8 cellular contexts compared by ENCODE assay signal in the genomic region with DNA sequence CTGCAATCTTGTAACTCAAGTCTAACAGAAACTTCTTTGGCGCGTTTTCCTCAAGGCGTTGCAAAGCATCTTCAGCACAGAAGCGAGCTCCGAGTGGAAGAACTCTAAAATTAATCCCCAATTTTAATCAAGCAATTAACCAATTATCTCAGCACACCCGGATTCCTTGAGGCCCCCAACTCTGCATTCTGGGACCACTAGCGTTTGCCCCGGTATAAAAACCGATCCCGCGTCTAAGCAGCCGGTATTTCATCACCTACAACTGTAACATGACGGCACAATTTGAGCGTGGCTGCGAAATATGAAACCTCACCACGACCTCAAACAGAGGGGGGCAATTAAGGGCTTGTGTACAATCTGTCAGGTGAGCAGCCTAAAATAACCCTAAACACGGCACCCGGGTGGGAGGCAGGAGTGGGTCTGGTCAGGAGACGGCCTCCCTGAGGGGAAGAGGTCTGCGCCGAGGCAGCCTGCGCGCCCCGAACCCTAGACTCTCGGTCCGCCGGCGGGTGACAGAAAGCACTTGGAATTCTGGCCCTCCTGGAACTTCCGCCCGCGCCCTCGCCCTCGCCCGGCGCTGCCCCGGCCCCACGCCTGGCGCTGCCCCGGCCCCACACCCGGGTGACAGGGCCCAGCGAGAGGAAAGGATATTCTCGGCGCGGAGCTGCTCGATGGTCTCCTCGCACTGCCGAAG. TPM values are rescaled to one million over a fixed set of nuclear protein-coding genes. Genes with fewer than 3 reads are reported as not detected.
DNase-seq lines count a peak whose midpoint lies in the region; ATAC-seq and TF ChIP-seq lines count a peak whose summit lies in the region.

No MANE protein-coding gene starts in this region.

- TF ChIP-seq CTCF in fibroblast of lung (conservative IDR thresholded peaks at IDR 0.05 in 1 of 2, IDR thresholded peaks at IDR 0.05 in 1 of 2; ENCODE audit: low read depth in 1 of 2, low read length in 2 of 2) (no peak), natural killer cell (IDR thresholded peaks at IDR 0.05) (no peak)

- intact Hi-C loops in natural killer cell (cut with micrococcal nuclease): loop anchor here (2.0 to 5.0 kb wide), 2 partner anchors 273 to 698 kb away; a partner anchor contains a TSS

- peaks cover 22% of the 10 kb centered on the region for H3K36me3 ChIP-seq in CD4-positive, CD25-positive, alpha-beta regulatory T cell (ENCODE audit: control insufficient read depth, insufficient read depth, low read length)
- no peaks in the 10 kb centered on the region for H3K36me3 ChIP-seq in fibroblast of lung (ENCODE audit: control insufficient read depth, insufficient read depth, low read length)

- peak overlapping the region; percentile 94 for H3K27ac ChIP-seq in CD4-positive, CD25-positive, alpha-beta regulatory T cell (ENCODE audit: insufficient read depth, low read length, poor library complexity, severe bottlenecking)
- H3K27ac ChIP-seq in fibroblast of lung (ENCODE audit: insufficient read depth, low read length) (peak overlapping the region; percentile 99), temporal lobe (ENCODE audit: low read depth, low read length) (peak overlapping the region; percentile 95)

- H3K4me2 ChIP-seq in fibroblast of lung (ENCODE audit: extremely low read depth, insufficient read depth, low read length): peak overlapping the region; percentile 49

- peaks cover 4% of the 10 kb centered on the region for H3K27me3 Mint-ChIP-seq in CD4-positive, CD25-positive, alpha-beta regulatory T cell
- no peaks in the 10 kb centered on the region for H3K27me3 Mint-ChIP-seq in natural killer cell (ENCODE audit: low read depth in 2 of 2)

- peaks cover 32% of the 10 kb centered on the region for H3K79me2 ChIP-seq in fibroblast of lung (ENCODE audit: control insufficient read depth, insufficient read depth, low read length)

- peak overlapping the region; percentile 95 for H2AFZ ChIP-seq in fibroblast of lung (ENCODE audit: low read length)

- peak overlapping the region; percentile 85 to 99 (median 96) for H3K4me3 Mint-ChIP-seq in CD4-positive, CD25-positive, alpha-beta regulatory T cell
- H3K4me3 Mint-ChIP-seq in natural killer cell: peak overlapping the region; percentile 98

- peak; percentile 24 to 66 (median 54) for DNase-seq in CD4-positive, CD25-positive, alpha-beta regulatory T cell
- peak; percentile 54 for DNase-seq in HS-5 (ENCODE audit: low read depth)
- DNase-seq in NOMO-1 treated with DMSO at 0.1 percent for 48 hours (lab: John Stamatoyannopoulos, UW; ENCODE audit: unreplicated experiment): peak; percentile 52
- peak; percentile 7 for DNase-seq in activated T-helper 1 cell treated with Interleukin-2 at 50 U/mL for 16 hours (ENCODE audit: low read depth)
- DNase-seq in fibroblast of lung (ENCODE audit: low read depth in 2 of 2): peak; percentile 67 to 80
- peak; percentile 46 for DNase-seq in natural killer cell

- H3K4me1 Mint-ChIP-seq in CD4-positive, CD25-positive, alpha-beta regulatory T cell: peaks cover 18 to 57% (median 37%) of the 10 kb centered on the region in 4 donors
- H3K4me1 Mint-ChIP-seq in natural killer cell: peaks cover 19 to 34% of the 10 kb centered on the region in 2 donors

- H3K4me3 ChIP-seq in CD4-positive, CD25-positive, alpha-beta regulatory T cell (ENCODE audit: low read depth, low read length): peak overlapping the region; percentile 97
- peak overlapping the region; percentile 61 to 96 (median 86) for H3K4me3 ChIP-seq in fibroblast of lung (replicated peaks in 1 of 4; ENCODE audit: control extremely low read depth in 1 of 4, insufficient read depth in 1 of 4, low read depth in 3 of 4, low read length in 4 of 4)

- H3K36me3 Mint-ChIP-seq in CD4-positive, CD25-positive, alpha-beta regulatory T cell: peaks cover 18% of the 10 kb centered on the region
- H3K36me3 Mint-ChIP-seq in natural killer cell: no peaks in the 10 kb centered on the region

- H4K20me1 ChIP-seq in fibroblast of lung (ENCODE audit: control insufficient read depth, extremely low read depth, insufficient read depth, low read length): no peaks in the 10 kb centered on the region

- H3K27ac Mint-ChIP-seq in CD4-positive, CD25-positive, alpha-beta regulatory T cell: peak overlapping the region; percentile 97 to 99 (median 99)
- peak overlapping the region; percentile 95 to 97 for H3K27ac Mint-ChIP-seq in natural killer cell

- H3K27me3 ChIP-seq in CD4-positive, CD25-positive, alpha-beta regulatory T cell (ENCODE audit: control insufficient read depth, insufficient read depth, low read length): no peaks in the 10 kb centered on the region
- H3K27me3 ChIP-seq in fibroblast of lung (ENCODE audit: control insufficient read depth, insufficient read depth, low read length): no peaks in the 10 kb centered on the region

- no peaks in the 10 kb centered on the region for H3K9me3 ChIP-seq in CD4-positive, CD25-positive, alpha-beta regulatory T cell (ENCODE audit: control insufficient read depth in 2 of 2, low read length in 2 of 2)
- H3K9me3 ChIP-seq in fibroblast of lung (ENCODE audit: control insufficient read depth, insufficient read depth, low read depth, low read length): no peaks in the 10 kb centered on the region

- ATAC-seq in CD4-positive, CD25-positive, alpha-beta regulatory T cell (ENCODE audit: low read depth in 2 of 2): peak; percentile 1 to 5
- ATAC-seq in GM19467 (IDR thresholded peaks at IDR 0.05; ENCODE audit: unreplicated experiment) (peak; percentile 6), natural killer cell (peak; percentile 21 to 41 (median 27))

- H3K9me3 Mint-ChIP-seq in CD4-positive, CD25-positive, alpha-beta regulatory T cell: no peaks in the 10 kb centered on the region
- H3K9me3 Mint-ChIP-seq in natural killer cell: no peaks in the 10 kb centered on the region

- peak overlapping the region; percentile 99 for H3K9ac ChIP-seq in fibroblast of lung (ENCODE audit: insufficient read depth, low read length)

- H3K4me1 ChIP-seq in CD4-positive, CD25-positive, alpha-beta regulatory T cell (ENCODE audit: control insufficient read depth, insufficient read depth, low read length, poor library complexity, severe bottlenecking): peaks cover 47% of the 10 kb centered on the region
- H3K4me1 ChIP-seq in fibroblast of lung (ENCODE audit: control insufficient read depth, extremely low read depth, insufficient read depth, low read length): no peaks in the 10 kb centered on the region

RNA-seq across cellular contexts. Expression of a gene that starts 0.6 kb away (rescaled TPM):
- total RNA-seq in CD4-positive, CD25-positive, alpha-beta regulatory T cell: 66.1 TPM
- polyA plus RNA-seq in CD4-positive, CD25-positive, alpha-beta regulatory T cell: 10 to 100 TPM; 11.8 to 17.4 (median 14.0) TPM
- total RNA-seq in fibroblast of lung (20.5 and 23.8 TPM in 2 replicates), natural killer cell (10 to 100 TPM; 57.7 to 71.6 (median 66.6) TPM), temporal lobe (25.6 TPM)
- 10.9 and 11.6 TPM in 2 replicates for polyA plus RNA-seq in fibroblast of lung
- polyA plus RNA-seq in fibroblast of lung (2012): 6.8 and 7.7 TPM in 2 replicates
- 2.9 and 3.0 TPM in 2 replicates for polyA minus RNA-seq in fibroblast of lung (ENCODE audit: low replicate concordance)

RNA-seq across cellular contexts. Expression of a gene that starts 26.6 kb away (rescaled TPM):
- total RNA-seq in CD4-positive, CD25-positive, alpha-beta regulatory T cell: 293 TPM
- polyA plus RNA-seq in CD4-positive, CD25-positive, alpha-beta regulatory T cell: 10 to 100 TPM; 28.3 to 37.5 (median 32.2) TPM
- 37.5 and 49.0 TPM in 2 replicates for total RNA-seq in fibroblast of lung
- 41.8 and 56.6 TPM in 2 replicates for polyA plus RNA-seq in fibroblast of lung
- polyA plus RNA-seq in fibroblast of lung (2012): 42.8 and 54.3 TPM in 2 replicates
- polyA minus RNA-seq in fibroblast of lung (ENCODE audit: low replicate concordance): 2.6 and 3.7 TPM in 2 replicates
- 100 to 1,000 TPM; 252 to 310 (median 266) TPM for total RNA-seq in natural killer cell
- 50.6 TPM for total RNA-seq in temporal lobe

RNA-seq across cellular contexts. Expression of a gene that starts 26.9 kb away (rescaled TPM):
- 27.8 TPM for total RNA-seq in CD4-positive, CD25-positive, alpha-beta regulatory T cell
- 1 to 10 TPM; 2.1 to 8.0 (median 3.3) TPM for polyA plus RNA-seq in CD4-positive, CD25-positive, alpha-beta regulatory T cell
- 8.0 and 14.4 TPM in 2 replicates for total RNA-seq in fibroblast of lung
- 11.0 and 21.0 TPM in 2 replicates for polyA plus RNA-seq in fibroblast of lung
- 4.8 and 10.3 TPM in 2 replicates for polyA plus RNA-seq in fibroblast of lung (2012)
- 5.7 and 26.5 TPM in 2 replicates for polyA minus RNA-seq in fibroblast of lung (ENCODE audit: low replicate concordance)
- total RNA-seq in natural killer cell: 10 to 100 TPM; 31.3 to 33.8 (median 33.2) TPM
- 17.5 TPM for total RNA-seq in temporal lobe

Comparison
In these comparisons a context has a peak if more than half of its experiments do, and no peak if none do; other contexts are left out.
1. Peak in every context shown above with its lines: DNase-seq, ATAC-seq, H3K4me3 ChIP-seq and H3K27ac ChIP-seq.
2. DNase-seq: peak in every context shown above with its lines; median percentile 74 in fibroblast of lung; 54 in CD4-positive, CD25-positive, alpha-beta regulatory T cell; 54 in HS-5; 52 in NOMO-1 treated with DMSO at 0.1 percent for 48 hours; 46 in natural killer cell; 7 in activated T-helper 1 cell treated with Interleukin-2 at 50 U/mL for 16 hours.